Comparison of ENCODE assay signal across 8 cellular contexts in the genomic region with DNA sequence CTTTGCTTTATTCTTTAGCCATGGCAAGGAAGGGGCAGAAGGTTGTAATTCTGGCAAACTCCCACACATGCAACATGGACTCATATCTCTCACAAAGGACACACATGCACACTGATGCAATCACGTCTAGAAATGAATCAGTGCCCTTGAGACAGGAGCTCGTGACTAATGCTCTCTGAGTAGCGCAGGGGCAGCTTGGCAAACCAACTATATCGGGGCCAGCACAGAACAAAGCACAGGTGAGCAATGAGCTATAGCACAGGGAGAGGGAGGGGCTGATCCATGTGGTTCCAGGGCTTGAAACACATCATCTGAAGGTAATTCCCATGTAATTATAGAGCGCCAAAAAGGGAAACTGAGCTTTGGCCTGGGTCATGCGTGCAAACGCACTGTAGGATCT.
DNase-seq lines count a peak whose midpoint lies in the region; ATAC-seq, FAIRE-seq and TF ChIP-seq lines count a peak whose summit lies in the region.

No MANE protein-coding gene starts in this region.

- H3K36me3 Mint-ChIP-seq in natural killer cell treated with Interleukin-12 subunit alpha and Interleukin-12 subunit beta and Interleukin-15 and Interleukin-18, amount 100 ng/mL, for 72 hours = peaks cover 5% of the 10 kb centered on the region
- H3K36me3 Mint-ChIP-seq in natural killer cell = no peaks in the 10 kb centered on the region

- H3K4me3 ChIP-seq in SJSA1 = no peak overlapping the region
- no peak overlapping the region for H3K4me3 ChIP-seq in endothelial cell of umbilical vein (replicated peaks in 1 of 3; ENCODE audit: insufficient read depth in 1 of 3, low read depth in 1 of 3, low read length in 3 of 3)
- H3K4me3 ChIP-seq in sigmoid colon = no peak overlapping the region

- DNase-seq in natural killer cell treated with Interleukin-12 subunit alpha and Interleukin-12 subunit beta and Interleukin-15 and Interleukin-18, amount 100 ng/mL, for 72 hours (ENCODE audit: low spot score) = peak; percentile 77
- DNase-seq in natural killer cell (no peak), SJSA1 (ENCODE audit: low read depth in 1 of 2, low spot score in 2 of 2) (peak; percentile 40 to 56), endothelial cell of umbilical vein (ENCODE audit: low read depth, low spot score) (peak; percentile 93), ureter (ENCODE audit: low spot score) (no peak), sigmoid colon (no peak)
- DNase-seq in stimulated activated CD4-positive, alpha-beta T cell treated with anti-CD3 and anti-CD28 coated beads, Interleukin-4, amount 100 ng/mL, for 1 hour = peak; percentile 36

- BruUV-seq in endothelial cell of umbilical vein (replicated peaks; lab: Mats Ljungman, UMichigan) = no TSS peak

- H3K4me3 Mint-ChIP-seq in natural killer cell treated with Interleukin-12 subunit alpha and Interleukin-12 subunit beta and Interleukin-15 and Interleukin-18, amount 100 ng/mL, for 72 hours = peak overlapping the region; percentile 71
- no peak overlapping the region for H3K4me3 Mint-ChIP-seq in natural killer cell

- no peaks in the 10 kb centered on the region for H3K9me3 ChIP-seq in SJSA1 (replicated peaks)
- H3K9me3 ChIP-seq in endothelial cell of umbilical vein (replicated peaks; ENCODE audit: control insufficient read depth, insufficient read depth, low read length) = no peaks in the 10 kb centered on the region
- no peaks in the 10 kb centered on the region for H3K9me3 ChIP-seq in sigmoid colon

- TF ChIP-seq EP300 in sigmoid colon (IDR thresholded peaks at IDR 0.05) = no peak

- H3K9ac ChIP-seq in endothelial cell of umbilical vein (replicated peaks; ENCODE audit: extremely low read depth, insufficient read depth, low read length) = peak overlapping the region; percentile 51

- FAIRE-seq in endothelial cell of umbilical vein (lab: Jason Lieb, UNC) = peak; percentile 80

- H3K4me2 ChIP-seq in endothelial cell of umbilical vein (ENCODE audit: insufficient read depth, low read length) = peak overlapping the region; percentile 27

- H3K27ac ChIP-seq in SJSA1 = no peak overlapping the region
- H3K27ac ChIP-seq in endothelial cell of umbilical vein (ENCODE audit: insufficient read depth, low read depth, low read length) = peak overlapping the region; percentile 75
- H3K27ac ChIP-seq in sigmoid colon = peak overlapping the region in 2 of 4 donors; percentile 23 to 47

- H3K9me1 ChIP-seq in endothelial cell of umbilical vein (replicated peaks; ENCODE audit: control insufficient read depth, extremely low read depth, insufficient read depth, low read length) = no peaks in the 10 kb centered on the region

- WGBS in sigmoid colon, 2 donors = 77 to 82% methylated on average over 7 of the region's 7 CpGs

- peaks cover 33% of the 10 kb centered on the region for H3K4me1 ChIP-seq in SJSA1 (replicated peaks)
- peaks cover 42% of the 10 kb centered on the region for H3K4me1 ChIP-seq in endothelial cell of umbilical vein (ENCODE audit: control insufficient read depth, extremely low read depth, insufficient read depth, low read length)
- peaks cover 0 to 25% (median 19%) of the 10 kb centered on the region in 4 donors for H3K4me1 ChIP-seq in sigmoid colon

- H3K27me3 Mint-ChIP-seq in natural killer cell treated with Interleukin-12 subunit alpha and Interleukin-12 subunit beta and Interleukin-15 and Interleukin-18, amount 100 ng/mL, for 72 hours = peaks cover 0 to 6% of the 10 kb centered on the region in 2 donors
- H3K27me3 Mint-ChIP-seq in natural killer cell (ENCODE audit: low read depth in 2 of 2) = peaks cover 5 to 10% of the 10 kb centered on the region in 2 donors

- no peaks in the 10 kb centered on the region for H3K79me2 ChIP-seq in endothelial cell of umbilical vein (ENCODE audit: control insufficient read depth, insufficient read depth, low read length)

- CTCF ChIA-PET in endothelial cell of umbilical vein (lab: Charles Lee) = interaction anchor here (0.6 to 1.7 kb wide), 2 partner anchors 48 to 65 kb away, joined by 3 to 5 read pairs; no protein-coding TSS in a partner anchor

- peaks cover 50 to 72% of the 10 kb centered on the region in 2 donors for H3K4me1 Mint-ChIP-seq in natural killer cell treated with Interleukin-12 subunit alpha and Interleukin-12 subunit beta and Interleukin-15 and Interleukin-18, amount 100 ng/mL, for 72 hours (ENCODE audit: low read depth in 2 of 2)
- H3K4me1 Mint-ChIP-seq in natural killer cell = peaks cover 0 to 10% of the 10 kb centered on the region in 2 donors

- TF ChIP-seq CTCF in natural killer cell (IDR thresholded peaks at IDR 0.05) = no peak
- TF ChIP-seq CTCF in endothelial cell of umbilical vein (IDR thresholded peaks at IDR 0.05; ENCODE audit: extremely low read depth in 1 of 2, insufficient read depth in 1 of 2, low read depth in 1 of 2, low read length in 2 of 2) = no peak
- TF ChIP-seq CTCF in sigmoid colon (IDR thresholded peaks at IDR 0.05) = no peak

- dilution Hi-C loops in endothelial cell of umbilical vein (cut with MboI; ENCODE audit: extremely low pct_ligation_motif_present, low sequenced_read_pairs) = no loop called here

- TF ChIP-seq POLR2A in endothelial cell of umbilical vein (IDR thresholded peaks at IDR 0.05; ENCODE audit: low read depth, low read length) = no peak
- TF ChIP-seq POLR2A in sigmoid colon (IDR thresholded peaks at IDR 0.05) = no peak

- no peaks in the 10 kb centered on the region for H4K20me1 ChIP-seq in endothelial cell of umbilical vein (replicated peaks; ENCODE audit: control insufficient read depth, extremely low read depth, insufficient read depth, low read length)

- peaks cover 4% of the 10 kb centered on the region for H3K9me3 Mint-ChIP-seq in natural killer cell treated with Interleukin-12 subunit alpha and Interleukin-12 subunit beta and Interleukin-15 and Interleukin-18, amount 100 ng/mL, for 72 hours
- H3K9me3 Mint-ChIP-seq in natural killer cell = no peaks in the 10 kb centered on the region

- ATAC-seq in natural killer cell treated with Interleukin-12 subunit alpha and Interleukin-12 subunit beta and Interleukin-15 and Interleukin-18, amount 100 ng/mL, for 72 hours = peak; percentile 83 to 87
- no peak for ATAC-seq in natural killer cell
- peak; percentile 44 for ATAC-seq in HG02970 (IDR thresholded peaks at IDR 0.05; ENCODE audit: low FRiP score, unreplicated experiment)

- H3K27me3 ChIP-seq in SJSA1 (replicated peaks) (no peaks in the 10 kb centered on the region), endothelial cell of umbilical vein (ENCODE audit: control insufficient read depth in 2 of 2, insufficient read depth in 2 of 2, low read length in 2 of 2) (no peaks in the 10 kb centered on the region), sigmoid colon (no peaks in the 10 kb centered on the region)

- intact Hi-C loops in natural killer cell (cut with micrococcal nuclease) (no loop called here), endothelial cell of umbilical vein (cut with micrococcal nuclease) (loop anchor here (5.0 kb wide), 2 partner anchors 259 to 349 kb away; no protein-coding TSS in a partner anchor), sigmoid colon (cut with DNase I) (loop anchor here (10.0 kb wide), 1 partner anchor 346 kb away; no protein-coding TSS in a partner anchor)

- H3K36me3 ChIP-seq in SJSA1 (no peaks in the 10 kb centered on the region), endothelial cell of umbilical vein (ENCODE audit: control insufficient read depth in 2 of 2, extremely low read depth in 1 of 2, insufficient read depth in 2 of 2, low read length in 2 of 2) (no peaks in the 10 kb centered on the region), sigmoid colon (no peaks in the 10 kb centered on the region)

- POLR2A ChIA-PET in endothelial cell of umbilical vein (lab: Charles Lee) = interaction anchor here (0.8 kb wide), 1 partner anchor 168 kb away, joined by 3 read pairs; no protein-coding TSS in a partner anchor

- peak overlapping the region; percentile 8 for H2AFZ ChIP-seq in endothelial cell of umbilical vein (ENCODE audit: low read depth, low read length)

- peak overlapping the region; percentile 77 to 94 for H3K27ac Mint-ChIP-seq in natural killer cell treated with Interleukin-12 subunit alpha and Interleukin-12 subunit beta and Interleukin-15 and Interleukin-18, amount 100 ng/mL, for 72 hours
- no peak overlapping the region for H3K27ac Mint-ChIP-seq in natural killer cell

TF ChIP-seq in endothelial cell of umbilical vein, 7 proteins besides CTCF, POLR2A, EP300 and RAD21:
- TF ChIP-seq MYC (IDR thresholded peaks at IDR 0.05; ENCODE audit: low read depth, low read length) = no peak
- TF ChIP-seq JUN (IDR thresholded peaks at IDR 0.05; ENCODE audit: borderline replicate concordance, insufficient read depth, insufficient read length, low read depth) = peak; percentile 77
- TF ChIP-seq FOS (IDR thresholded peaks at IDR 0.05; ENCODE audit: borderline replicate concordance, insufficient read depth, low read length) = peak; percentile 91
- peak; percentile 77 for TF ChIP-seq GATA2 (IDR thresholded peaks at IDR 0.05; ENCODE audit: insufficient read depth, insufficient read length, low read depth, low read length)
- TF ChIP-seq, protein P1, sequence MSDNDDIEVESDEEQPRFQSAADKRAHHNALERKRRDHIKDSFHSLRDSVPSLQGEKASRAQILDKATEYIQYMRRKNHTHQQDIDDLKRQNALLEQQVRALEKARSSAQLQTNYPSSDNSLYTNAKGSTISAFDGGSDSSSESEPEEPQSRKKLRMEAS (IDR thresholded peaks at IDR 0.05; ENCODE audit: insufficient read depth, insufficient read length) = peak; percentile 19
- peak; percentile 43 for TF ChIP-seq POLR2AphosphoS5 (IDR thresholded peaks at IDR 0.05; ENCODE audit: insufficient read depth, low read depth, low read length)
- no peak for TF ChIP-seq EZH2 (IDR thresholded peaks at IDR 0.05; ENCODE audit: borderline replicate concordance, low read depth, low read length, severe bottlenecking)

Comparison
In these comparisons a context has a peak if more than half of its experiments do, and no peak if none do; other contexts are left out.
1. ATAC-seq: peak in natural killer cell treated with Interleukin-12 subunit alpha and Interleukin-12 subunit beta and Interleukin-15 and Interleukin-18, amount 100 ng/mL, for 72 hours (2 of 2) and HG02970 (single experiment); none in natural killer cell (0 of 3).
2. DNase-seq: peak in natural killer cell treated with Interleukin-12 subunit alpha and Interleukin-12 subunit beta and Interleukin-15 and Interleukin-18, amount 100 ng/mL, for 72 hours (single experiment), SJSA1 (2 of 2), endothelial cell of umbilical vein (single experiment) and stimulated activated CD4-positive, alpha-beta T cell treated with anti-CD3 and anti-CD28 coated beads, Interleukin-4, amount 100 ng/mL, for 1 hour (single experiment); none in natural killer cell (single experiment), ureter (single experiment) and sigmoid colon (single experiment).
3. H3K27ac Mint-ChIP-seq: peak in natural killer cell treated with Interleukin-12 subunit alpha and Interleukin-12 subunit beta and Interleukin-15 and Interleukin-18, amount 100 ng/mL, for 72 hours (2 of 2); none in natural killer cell (0 of 2).